ENCODE assay signal across 19 cellular contexts in the genomic region with DNA sequence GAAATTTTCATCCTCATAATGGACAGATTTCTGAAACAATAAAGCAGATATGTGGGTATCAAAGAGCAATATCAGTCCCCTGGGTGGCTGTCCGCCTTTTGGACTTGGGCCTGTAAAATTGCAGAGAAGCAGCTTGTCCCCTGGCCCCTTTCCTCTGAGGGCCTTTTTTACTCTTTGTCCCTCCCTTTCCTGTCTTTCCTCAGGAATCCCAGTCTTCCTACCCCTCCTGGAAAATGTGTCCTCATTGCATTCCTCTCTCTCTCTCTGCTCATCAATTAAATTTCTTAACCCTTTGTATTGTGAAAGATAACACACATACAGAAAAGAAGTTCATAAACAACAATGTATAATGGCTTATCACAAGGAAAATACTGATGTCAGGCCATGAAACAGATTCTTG. TPM values are rescaled to one million over a fixed set of nuclear protein-coding genes. Genes with fewer than 3 reads are reported as not detected.
"Had no signal": no experiment of that assay in that cellular context is flagged by ENCODE, and none has a peak within 500 bp of the region (broad histone marks: within the 10 kb centered on the region; RNA-seq: fewer than 3 reads in every experiment).

No MANE protein-coding gene starts in this region.

- H3K4me3 Mint-ChIP-seq: activated CD4-positive, alpha-beta memory T cell treated with anti-CD3 and anti-CD28 coated beads, Interleukin-2, amount 10 ng/mL, durations not matched to agents 7 days and 5 days; activated T-cell treated with anti-CD3 and anti-CD28 coated beads, Interleukin-2, amount 50 U/mL, for 4 hours; stimulated activated effector memory CD8-positive, alpha-beta T cell treated with anti-CD3 and anti-CD28 coated beads, Interleukin-12 subunit alpha, Interleukin-12 subunit beta, amount 100 ng/mL, for 72 hours; T-helper 17 cell had no signal

- H3K27me3 ChIP-seq: adrenal gland, body of pancreas, colonic mucosa, esophagus muscularis mucosa had no signal

- DNase-seq: activated CD4-positive, alpha-beta memory T cell treated with anti-CD3 and anti-CD28 coated beads, Interleukin-2, amount 10 ng/mL, durations not matched to agents 7 days and 5 days; activated CD4-positive, alpha-beta T cell treated with anti-CD3 and anti-CD28 coated beads for 4 hours; activated effector memory CD4-positive, alpha-beta T cell treated with Interleukin-2 at 50 U/mL for 16 hours; activated naive CD4-positive, alpha-beta T cell treated with anti-CD3 and anti-CD28 coated beads, Interleukin-2, amount 50 U/mL, for 16 hours; activated T-cell treated with anti-CD3 and anti-CD28 coated beads, Interleukin-2, amount 50 U/mL, for 4 hours; adrenal gland; body of pancreas; central memory CD4-positive, alpha-beta T cell; colonic mucosa; foreskin fibroblast; hippocampal formation; kidney glomerular epithelial cell; left ventricle myocardium superior; stimulated activated CD4-positive, alpha-beta T cell treated with anti-CD3 and anti-CD28 coated beads, Interleukin-12 subunit alpha, Interleukin-12 subunit beta, amount 100 ng/mL, for 4 hours; T-helper 17 cell; transverse colon had no signal

- H2AFZ ChIP-seq: parathyroid adenoma had no signal

- H3K9me3 ChIP-seq: adrenal gland, body of pancreas, colonic mucosa, esophagus muscularis mucosa, transverse colon had no signal

- H3K9ac ChIP-seq: parathyroid adenoma had no signal

- ATAC-seq: activated T-cell treated with anti-CD3 and anti-CD28 coated beads, Interleukin-2, amount 50 U/mL, for 4 hours; body of pancreas; left ventricle myocardium superior; stimulated activated effector memory CD8-positive, alpha-beta T cell treated with anti-CD3 and anti-CD28 coated beads, Interleukin-12 subunit alpha, Interleukin-12 subunit beta, amount 100 ng/mL, for 72 hours; T-helper 17 cell had no signal

- H3K79me2 ChIP-seq: parathyroid adenoma had no signal

- H3K27ac ChIP-seq: adrenal gland, body of pancreas, colonic mucosa, esophagus muscularis mucosa, parathyroid adenoma, transverse colon had no signal

- H3K4me1 Mint-ChIP-seq: activated CD4-positive, alpha-beta memory T cell treated with anti-CD3 and anti-CD28 coated beads, Interleukin-2, amount 10 ng/mL, durations not matched to agents 7 days and 5 days; stimulated activated effector memory CD8-positive, alpha-beta T cell treated with anti-CD3 and anti-CD28 coated beads, Interleukin-12 subunit alpha, Interleukin-12 subunit beta, amount 100 ng/mL, for 72 hours had no signal

- H3K4me1 ChIP-seq: colonic mucosa had no signal

- H3K9me3 Mint-ChIP-seq: activated CD4-positive, alpha-beta memory T cell treated with anti-CD3 and anti-CD28 coated beads, Interleukin-2, amount 10 ng/mL, durations not matched to agents 7 days and 5 days; activated T-cell treated with anti-CD3 and anti-CD28 coated beads, Interleukin-2, amount 50 U/mL, for 4 hours had no signal

- H3K4me3 ChIP-seq: adrenal gland, body of pancreas, colonic mucosa, esophagus muscularis mucosa, transverse colon had no signal

- H3K27ac Mint-ChIP-seq: activated CD4-positive, alpha-beta memory T cell treated with anti-CD3 and anti-CD28 coated beads, Interleukin-2, amount 10 ng/mL, durations not matched to agents 7 days and 5 days; stimulated activated effector memory CD8-positive, alpha-beta T cell treated with anti-CD3 and anti-CD28 coated beads, Interleukin-12 subunit alpha, Interleukin-12 subunit beta, amount 100 ng/mL, for 72 hours; T-helper 17 cell had no signal

- H3K36me3 ChIP-seq: adrenal gland, colonic mucosa, esophagus muscularis mucosa, transverse colon had no signal

- H3K36me3 Mint-ChIP-seq: stimulated activated effector memory CD8-positive, alpha-beta T cell treated with anti-CD3 and anti-CD28 coated beads, Interleukin-12 subunit alpha, Interleukin-12 subunit beta, amount 100 ng/mL, for 72 hours had no signal

RNA-seq across cellular contexts. Expression of a gene that starts 3.0 kb away (rescaled TPM):
- total RNA-seq: activated CD4-positive, alpha-beta memory T cell treated with anti-CD3 and anti-CD28 coated beads, Interleukin-2, amount 10 ng/mL, durations not matched to agents 7 days and 5 days had no signal
